8 cellular contexts compared by ENCODE assay signal in the genomic region with DNA sequence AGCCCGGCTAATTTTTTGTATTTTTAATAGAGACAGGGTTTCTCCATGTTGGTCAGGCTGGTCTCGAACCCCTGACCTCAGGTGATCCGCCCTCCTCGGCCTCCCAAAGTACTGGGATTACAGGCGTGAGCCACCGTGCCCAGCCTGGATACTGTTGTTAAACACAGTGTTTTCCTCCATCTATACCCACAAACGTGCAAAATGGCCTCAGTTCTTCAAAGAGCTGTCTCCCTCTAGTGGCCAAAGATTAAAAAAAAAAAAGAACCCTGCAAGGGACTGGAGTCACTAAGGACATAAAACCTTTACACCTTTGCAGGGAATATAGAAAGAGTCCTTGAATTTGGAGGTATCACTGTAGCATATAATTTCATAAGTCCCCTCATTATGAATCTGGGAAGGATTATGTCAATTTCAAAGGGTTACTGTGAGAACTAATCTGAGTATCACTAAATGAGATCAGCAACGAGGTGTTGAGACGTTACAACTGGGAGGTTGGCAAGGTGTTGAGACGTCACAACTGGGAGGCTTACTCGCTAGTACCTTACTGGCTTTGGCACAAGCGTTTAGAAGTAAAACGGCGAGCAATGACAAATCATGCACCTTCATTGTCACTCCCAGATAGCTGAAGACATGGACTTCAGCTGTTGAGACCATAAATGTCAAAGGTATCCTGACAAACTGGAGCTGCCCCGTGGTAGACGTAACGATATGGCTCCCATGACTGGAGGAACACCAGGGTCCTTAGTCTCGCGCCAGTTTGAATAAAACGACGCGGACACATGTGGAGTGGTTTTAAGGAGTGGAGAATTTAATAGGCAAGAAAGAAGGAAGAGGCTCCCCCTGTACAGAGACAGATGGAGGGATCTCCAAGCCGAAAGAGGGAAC. TPM values are rescaled to one million over a fixed set of nuclear protein-coding genes. Genes with fewer than 3 reads are reported as not detected.
A peak's percentile ranks its signal among the peaks of the same experiment; 100 is the strongest.
DNase-seq lines count a peak whose midpoint lies in the region; ATAC-seq, FAIRE-seq and TF ChIP-seq lines count a peak whose summit lies in the region.

No MANE protein-coding gene starts in this region.

- H3K4me2 ChIP-seq in SK-N-SH (no peak overlapping the region), H1 (ENCODE audit: insufficient read depth in 1 of 2, low read depth in 2 of 2, low read length in 2 of 2) (no peak overlapping the region)

- H4K8ac ChIP-seq in H1 (ENCODE audit: extremely low read depth, insufficient read depth, low read length) = no peak overlapping the region

- H3K56ac ChIP-seq in H1 (replicated peaks; ENCODE audit: insufficient read length, low read depth, low read length) = no peak overlapping the region

- TF ChIP-seq RAD21 in SK-N-SH (IDR thresholded peaks at IDR 0.05; ENCODE audit: low read length) = peak; percentile 68
- TF ChIP-seq RAD21 in H1 (IDR thresholded peaks at IDR 0.05 in 1 of 2, conservative IDR thresholded peaks at IDR 0.05 in 1 of 2; ENCODE audit: low read depth in 2 of 2, low read length in 2 of 2) = peak; percentile 62 to 71

- H2BK120ac ChIP-seq in H1 (replicated peaks; ENCODE audit: low read depth, low read length) = no peak overlapping the region

- ATAC-seq in GM21381 (IDR thresholded peaks at IDR 0.05; ENCODE audit: unreplicated experiment) = peak; percentile 82
- ATAC-seq in naive B cell (ENCODE audit: low read depth in 2 of 2) = peak; percentile 59 to 70
- ATAC-seq in GM19023 (IDR thresholded peaks at IDR 0.05; ENCODE audit: unreplicated experiment) = no peak

- H4K20me1 ChIP-seq in SK-N-SH (ENCODE audit: insufficient read depth) (no peaks in the 10 kb centered on the region), H1 (replicated peaks in 1 of 2; ENCODE audit: control insufficient read depth in 1 of 2, insufficient read depth in 2 of 2, low read length in 2 of 2) (no peaks in the 10 kb centered on the region)

- no peak overlapping the region for H2BK15ac ChIP-seq in H1 (ENCODE audit: low read length)

- H3K4me1 Mint-ChIP-seq in naive B cell = peaks cover 0 to 6% (median 0%) of the 10 kb centered on the region in 3 donors

- TF ChIP-seq EP300 in SK-N-SH (IDR thresholded peaks at IDR 0.05; ENCODE audit: borderline replicate concordance in 1 of 2, low read depth in 1 of 2, low read length in 1 of 2) (no peak), H1 (IDR thresholded peaks at IDR 0.05; ENCODE audit: borderline replicate concordance in 1 of 2, low read depth in 2 of 2, low read length in 2 of 2) (no peak), suprapubic skin (IDR thresholded peaks at IDR 0.05) (no peak)

- FAIRE-seq in H1 (lab: Jason Lieb, UNC) = peak; percentile 28

- H3K4me3 ChIP-seq in SK-N-SH (ENCODE audit: low read depth in 2 of 2, low read length in 1 of 2) = peak overlapping the region in 1 of 2 experiments; percentile 5; a peak in 1 of 4 replicates
- H3K4me3 ChIP-seq in H1 (ENCODE audit: extremely low read depth in 1 of 4, insufficient read depth in 2 of 4, low read depth in 3 of 4, low read length in 4 of 4) = no peak overlapping the region
- H3K4me3 ChIP-seq in suprapubic skin = no peak overlapping the region

- no peak overlapping the region for H3K4ac ChIP-seq in H1 (replicated peaks; ENCODE audit: insufficient read length, low read depth, low read length)

- TF ChIP-seq CTCF in SK-N-SH (IDR thresholded peaks at IDR 0.05) = peak; percentile 78
- peak in 2 of 3 experiments; percentile 49 to 50; a peak in 2 of 4 replicates for TF ChIP-seq CTCF in H1 (IDR thresholded peaks at IDR 0.05; ENCODE audit: control extremely low read depth in 1 of 3, insufficient read depth in 1 of 3, low read depth in 1 of 3, low read length in 3 of 3)
- TF ChIP-seq CTCF in suprapubic skin (IDR thresholded peaks at IDR 0.05) = peak in 1 of 2 donors; percentile 45

- peak; percentile 46 for DNase-seq in DMS153 (lab: John Stamatoyannopoulos, UW)
- peak; percentile 67 for DNase-seq in MV-4-11 (lab: John Stamatoyannopoulos, UW)
- peak; percentile 70 for DNase-seq in SK-N-SH
- peak in 1 of 2 experiments; percentile 46 for DNase-seq in H1 (ENCODE audit: low read depth in 1 of 2, low spot score in 2 of 2)
- DNase-seq in naive B cell = peak; percentile 34
- no peak for DNase-seq in suprapubic skin (ENCODE audit: low spot score in 2 of 2)

- no peaks in the 10 kb centered on the region for H3K36me3 Mint-ChIP-seq in naive B cell

- H3K27ac ChIP-seq in SK-N-SH (ENCODE audit: low read depth in 2 of 2, low read length in 1 of 2) (no peak overlapping the region), H1 (ENCODE audit: low read depth, low read length) (no peak overlapping the region), suprapubic skin (no peak overlapping the region)

- no peak overlapping the region for H3K14ac ChIP-seq in H1 (ENCODE audit: insufficient read length)

- no peaks in the 10 kb centered on the region for H3F3A ChIP-seq in SK-N-SH (replicated peaks; ENCODE audit: insufficient read depth)

- H3K79me1 ChIP-seq in H1 (ENCODE audit: low read depth, low read length) = no peaks in the 10 kb centered on the region

- no peak overlapping the region for H4K91ac ChIP-seq in H1 (replicated peaks; ENCODE audit: insufficient read length, low read length)

- WGBS in SK-N-SH (ENCODE audit: low lambda C conversion rate) = 57% methylated on average over 23 of the region's 23 CpGs
- WGBS in H1 (ENCODE audit: extremely low coverage in 1 of 2, insufficient coverage in 1 of 2, insufficient read length in 1 of 2, insufficient replicate concordance in 2 of 2, low coverage in 1 of 2, low lambda C conversion rate in 2 of 2, missing lambda C conversion rate in 1 of 2), 2 experiments = 85% methylated on average over 23 of the region's 23 CpGs; no CpG with 5 or more reads in 1 of the 2 experiments
- 62% methylated on average over 23 of the region's 23 CpGs for WGBS in suprapubic skin

- POLR2A ChIA-PET in SK-N-SH (lab: Yijun Ruan, JAX) = no interaction called here
- POLR2A ChIA-PET in H1 (lab: Charles Lee; ENCODE audit: partially characterized antibody) = no interaction called here

- no peak overlapping the region for H2BK20ac ChIP-seq in H1 (ENCODE audit: low read length)

- peak overlapping the region in 1 of 6 donors; percentile 89 for H3K27ac Mint-ChIP-seq in naive B cell

- H3K79me2 ChIP-seq in SK-N-SH (ENCODE audit: insufficient read depth) (no peaks in the 10 kb centered on the region), H1 (ENCODE audit: control insufficient read depth in 1 of 2, insufficient read depth in 2 of 2, low read length in 2 of 2) (no peaks in the 10 kb centered on the region)

- H3K23me2 ChIP-seq in H1 (ENCODE audit: low read depth, low read length) = no peaks in the 10 kb centered on the region; the same call in 1 of the 2 replicates

- CTCF ChIA-PET in SK-N-SH (lab: Yijun Ruan, JAX) = interaction anchor here (0.6 to 5.8 kb wide), 12 partner anchors 8 to 411 kb away, joined by 3 to 45 read pairs (median 3); no protein-coding TSS in a partner anchor
- CTCF ChIA-PET in H1 (lab: Charles Lee; ENCODE audit: partially characterized antibody) = interaction anchor here (0.6 to 2.6 kb wide), 20 partner anchors 8 to 845 kb away, joined by 3 to 10 read pairs (median 3); a partner anchor contains a TSS

- no peak overlapping the region for H4K5ac ChIP-seq in H1 (ENCODE audit: insufficient read length, low read depth, low read length)

- no peak for TF ChIP-seq POLR2A in H1 (IDR thresholded peaks at IDR 0.05; ENCODE audit: control extremely low read depth in 1 of 2, low read depth in 2 of 2, low read length in 2 of 2)
- TF ChIP-seq POLR2A in suprapubic skin (IDR thresholded peaks at IDR 0.05) = no peak

- H2BK12ac ChIP-seq in H1 (ENCODE audit: low read depth, low read length) = no peak overlapping the region

- H3K9me3 Mint-ChIP-seq in naive B cell = peaks cover 0 to 6% (median 0%) of the 10 kb centered on the region in 7 donors

- H3K4me3 Mint-ChIP-seq in naive B cell = no peak overlapping the region

- no peaks in the 10 kb centered on the region for H3K9me2 ChIP-seq in SK-N-SH

- H3K23ac ChIP-seq in H1 (ENCODE audit: insufficient read length) = no peak overlapping the region

- peaks cover 5 to 29% (median 19%) of the 10 kb centered on the region in 3 donors for H3K27me3 Mint-ChIP-seq in naive B cell

- H2AK5ac ChIP-seq in H1 (ENCODE audit: low read depth, low read length) = no peak overlapping the region; the same call in 1 of the 2 replicates

- H3K18ac ChIP-seq in H1 (ENCODE audit: extremely low read depth, low read length) = no peak overlapping the region

- H2AFZ ChIP-seq in SK-N-SH (ENCODE audit: low read depth) (no peak overlapping the region), H1 (ENCODE audit: low read length) (no peak overlapping the region)

- H3K9ac ChIP-seq in SK-N-SH (no peak overlapping the region), H1 (replicated peaks in 1 of 4; ENCODE audit: extremely low read depth in 1 of 4, low read depth in 3 of 4, low read length in 3 of 4) (no peak overlapping the region)

- H3K27me3 ChIP-seq in SK-N-SH (ENCODE audit: insufficient read depth) (no peaks in the 10 kb centered on the region), H1 (replicated peaks in 1 of 4; ENCODE audit: control insufficient read depth in 3 of 4, extremely low read depth in 1 of 4, insufficient read depth in 3 of 4, low read length in 3 of 4) (no peaks in the 10 kb centered on the region), suprapubic skin (no peaks in the 10 kb centered on the region)

- H2BK5ac ChIP-seq in H1 (ENCODE audit: low read depth, low read length) = no peak overlapping the region

- H3K9me3 ChIP-seq in SK-N-SH (no peaks in the 10 kb centered on the region), H1 (ENCODE audit: insufficient read depth in 2 of 2, low read depth in 1 of 2, low read length in 1 of 2) (peaks cover 16% of the 10 kb centered on the region in 2 experiments), suprapubic skin (no peaks in the 10 kb centered on the region)

- H3K36me3 ChIP-seq in SK-N-SH (replicated peaks in 1 of 2; ENCODE audit: control insufficient read depth in 1 of 2, insufficient read depth in 2 of 2, low read length in 1 of 2) (no peaks in the 10 kb centered on the region), H1 (ENCODE audit: control insufficient read depth in 2 of 4, insufficient read depth in 4 of 4, low read length in 3 of 4) (peaks cover 0 to 5% (median 0%) of the 10 kb centered on the region in 4 experiments; a peak in 1 of 8 replicates), suprapubic skin (no peaks in the 10 kb centered on the region)

- peaks cover 0 to 11% of the 10 kb centered on the region in 2 experiments; a peak in 1 of 4 replicates for H3K4me1 ChIP-seq in SK-N-SH (ENCODE audit: control insufficient read depth in 1 of 2, insufficient read depth in 2 of 2, low read depth in 1 of 2, low read length in 1 of 2)
- H3K4me1 ChIP-seq in H1 (replicated peaks in 1 of 4; ENCODE audit: control insufficient read depth in 3 of 4, insufficient read depth in 4 of 4, low read length in 3 of 4) = no peaks in the 10 kb centered on the region
- H3K4me1 ChIP-seq in suprapubic skin = no peaks in the 10 kb centered on the region

RNA-seq across cellular contexts. Expression of a gene that starts 33.4 kb away (rescaled TPM):
- polyA plus RNA-seq in SK-N-SH (2012; rRNA removed) = not detected in 2 replicates
- polyA plus RNA-seq in SK-N-SH (2012; cell fraction: cytosol; rRNA removed) = 0.01 and 0.04 TPM in 2 replicates
- 0.12 TPM in 1 of 2 replicates, not detected in the other for polyA plus RNA-seq in SK-N-SH (2012; cell fraction: nucleus; rRNA removed)
- 0.20 and 0.23 TPM in 2 replicates for total RNA-seq in H1 (2021; fragmentation: NEBNext Ultra II Directional; extraction: Animal tissue kit (Norgen Biotek cat#: 25700))
- polyA plus RNA-seq in H1 (2011; rRNA removed) = 0.08 and 0.11 TPM in 2 replicates
- polyA plus RNA-seq in H1 (2011; cell fraction: cytosol; rRNA removed) = 0.12 TPM
- 0.11 TPM for polyA plus RNA-seq in H1 (2011; cell fraction: nucleus; rRNA removed)
- polyA plus RNA-seq in H1 (2012, experiment 1 of 2) = 0.07 to 0.23 TPM (median 0.18 TPM) in 3 of 4 replicates, not detected in the other
- 0.08 TPM for polyA plus RNA-seq in H1 (2012, experiment 2 of 2)
- polyA plus RNA-seq in H1 (2013, experiment 1 of 2) = 0.20 TPM
- polyA plus RNA-seq in H1 (2013, experiment 2 of 2) = 0.11 TPM
- polyA minus RNA-seq in H1 (2011; rRNA and poly(A)+ RNA removed) = 0.19 and 0.22 TPM in 2 replicates
- polyA minus RNA-seq in H1 (2011; cell fraction: cytosol; rRNA and poly(A)+ RNA removed) = not detected
- 0.40 TPM for polyA minus RNA-seq in H1 (2011; cell fraction: nucleus; rRNA and poly(A)+ RNA removed)
- polyA plus RNA-seq in naive B cell (ENCODE audit: low read depth in 6 of 6) = not detected
- total RNA-seq in suprapubic skin = not detected

Comparison
In these comparisons a context has a peak if more than half of its experiments do, and no peak if none do; other contexts are left out.
1. DNase-seq: peak in DMS153 (single experiment), MV-4-11 (single experiment), SK-N-SH (single experiment) and naive B cell (single experiment); none in suprapubic skin (0 of 2).